In genomic region chr12:14950982-14951746, GRCh38 we compare ENCODE assay signal across 7 cellular contexts. TPM values are rescaled to one million over a fixed set of nuclear protein-coding genes. Genes with fewer than 3 reads are reported as not detected.
DNase-seq lines count a peak whose midpoint lies in the region; ATAC-seq lines count a peak whose summit lies in the region.

No MANE protein-coding gene starts in this region.

- H4K20me1 ChIP-seq in Karpas-422 (ENCODE audit: insufficient read depth, low read depth, low read length): peaks cover 19% of the 10 kb centered on the region; the same call in 1 of the 2 replicates

- H3K27ac Mint-ChIP-seq in activated naive CD8-positive, alpha-beta T cell treated with anti-CD3 and anti-CD28 coated beads, Interleukin-2, amount 10 ng/mL, durations not matched to agents 7 days and 5 days: peak overlapping the region; percentile 98

- H3K9me3 ChIP-seq in Karpas-422 (ENCODE audit: low read length) (no peaks in the 10 kb centered on the region), stomach smooth muscle (ENCODE audit: control insufficient read depth in 2 of 2, low read length in 2 of 2) (no peaks in the 10 kb centered on the region)

- H3K27ac ChIP-seq in Karpas-422 (ENCODE audit: low read length) (peak overlapping the region; percentile 93), stomach smooth muscle (ENCODE audit: low read length) (peak overlapping the region; percentile 38)

- DNase-seq in Karpas-422: no peak
- DNase-seq in activated naive CD8-positive, alpha-beta T cell treated with anti-CD3 and anti-CD28 coated beads, Interleukin-2, amount 10 ng/mL, durations not matched to agents 7 days and 5 days: no peak
- peak; percentile 42 for DNase-seq in iris pigment epithelial cell (ENCODE audit: low read depth)
- DNase-seq in NCI-H1092 (lab: John Stamatoyannopoulos, UW): no peak

- no peaks in the 10 kb centered on the region for H3K27me3 Mint-ChIP-seq in activated naive CD8-positive, alpha-beta T cell treated with anti-CD3 and anti-CD28 coated beads, Interleukin-2, amount 10 ng/mL, durations not matched to agents 7 days and 5 days

- H2AFZ ChIP-seq in Karpas-422 (ENCODE audit: low read length): no peak overlapping the region

- POLR2A ChIA-PET in activated naive CD8-positive, alpha-beta T cell treated with anti-CD3 and anti-CD28 coated beads, Interleukin-2, amount 10 ng/mL, durations not matched to agents 7 days and 5 days (lab: Charles Lee): interaction anchor here (1.0 to 2.9 kb wide), 7 partner anchors 8 to 177 kb away, joined by 3 to 31 read pairs (median 5); partner anchors contain the start of gene ARHGDIB

- H3K9me3 Mint-ChIP-seq in activated naive CD8-positive, alpha-beta T cell treated with anti-CD3 and anti-CD28 coated beads, Interleukin-2, amount 10 ng/mL, durations not matched to agents 7 days and 5 days: no peaks in the 10 kb centered on the region

- H3K4me1 ChIP-seq in Karpas-422 (ENCODE audit: low read length): peaks cover 81% of the 10 kb centered on the region
- peaks cover 6% of the 10 kb centered on the region for H3K4me1 ChIP-seq in stomach smooth muscle (ENCODE audit: control insufficient read depth, insufficient read depth, low read length)

- peak overlapping the region; percentile 91 for H3K4me3 Mint-ChIP-seq in activated naive CD8-positive, alpha-beta T cell treated with anti-CD3 and anti-CD28 coated beads, Interleukin-2, amount 10 ng/mL, durations not matched to agents 7 days and 5 days

- H3K79me2 ChIP-seq in Karpas-422 (ENCODE audit: low read length): peaks cover 79% of the 10 kb centered on the region

- H3K9me2 ChIP-seq in Karpas-422 (replicated peaks; ENCODE audit: insufficient read depth, low read length): no peaks in the 10 kb centered on the region

- ATAC-seq in activated naive CD8-positive, alpha-beta T cell treated with anti-CD3 and anti-CD28 coated beads, Interleukin-2, amount 10 ng/mL, durations not matched to agents 7 days and 5 days (ENCODE audit: low read depth): no peak
- ATAC-seq in GM18511 (IDR thresholded peaks at IDR 0.05; ENCODE audit: unreplicated experiment) (no peak), HG03045 (IDR thresholded peaks at IDR 0.05; ENCODE audit: unreplicated experiment) (no peak)

- no peaks in the 10 kb centered on the region for H3K27me3 ChIP-seq in Karpas-422 (ENCODE audit: low read length)
- no peaks in the 10 kb centered on the region for H3K27me3 ChIP-seq in stomach smooth muscle (ENCODE audit: control insufficient read depth in 1 of 2, insufficient read depth in 2 of 2, low read length in 2 of 2)

- no peak overlapping the region for H3K4me2 ChIP-seq in Karpas-422 (ENCODE audit: low read depth, low read length, poor library complexity, severe bottlenecking)

- H3K9ac ChIP-seq in Karpas-422 (ENCODE audit: low read length) (no peak overlapping the region), stomach smooth muscle (ENCODE audit: low read length in 2 of 2) (no peak overlapping the region)

- peaks cover 66% of the 10 kb centered on the region for H3K36me3 Mint-ChIP-seq in activated naive CD8-positive, alpha-beta T cell treated with anti-CD3 and anti-CD28 coated beads, Interleukin-2, amount 10 ng/mL, durations not matched to agents 7 days and 5 days

- H3K4me3 ChIP-seq in Karpas-422 (ENCODE audit: low read length): no peak overlapping the region
- no peak overlapping the region for H3K4me3 ChIP-seq in stomach smooth muscle (ENCODE audit: low read length in 2 of 2)

- H3K4me1 Mint-ChIP-seq in activated naive CD8-positive, alpha-beta T cell treated with anti-CD3 and anti-CD28 coated beads, Interleukin-2, amount 10 ng/mL, durations not matched to agents 7 days and 5 days: peaks cover 79% of the 10 kb centered on the region

- H3K36me3 ChIP-seq in Karpas-422 (ENCODE audit: insufficient read depth, low read length): peaks cover 61% of the 10 kb centered on the region
- no peaks in the 10 kb centered on the region for H3K36me3 ChIP-seq in stomach smooth muscle (ENCODE audit: control insufficient read depth in 2 of 2, insufficient read depth in 2 of 2, low read length in 2 of 2)

RNA-seq across cellular contexts. Expression of gene ARHGDIB, which starts 10.2 kb away (rescaled TPM):
- total RNA-seq in Karpas-422 (2014; rRNA removed; shearing (Covaris generic); ENCODE audit: low replicate concordance): 503 and 765 TPM in 2 replicates
- 1,000 to 10,000 TPM; 1,212 to 1,244 TPM for total RNA-seq in activated naive CD8-positive, alpha-beta T cell treated with anti-CD3 and anti-CD28 coated beads, Interleukin-2, amount 10 ng/mL, durations not matched to agents 7 days and 5 days

RNA-seq across cellular contexts. Expression of gene ERP27, which starts 12.8 kb away (rescaled TPM):
- 0.18 and 0.60 TPM in 2 replicates for total RNA-seq in Karpas-422 (2014; rRNA removed; shearing (Covaris generic); ENCODE audit: low replicate concordance)
- total RNA-seq in activated naive CD8-positive, alpha-beta T cell treated with anti-CD3 and anti-CD28 coated beads, Interleukin-2, amount 10 ng/mL, durations not matched to agents 7 days and 5 days: 10 to 100 TPM; 10.1 to 11.8 TPM

RNA-seq across cellular contexts. Expression of gene PDE6H, which starts 21.7 kb away (rescaled TPM):
- not detected in 2 replicates for total RNA-seq in Karpas-422 (2014; rRNA removed; shearing (Covaris generic); ENCODE audit: low replicate concordance)
- total RNA-seq in activated naive CD8-positive, alpha-beta T cell treated with anti-CD3 and anti-CD28 coated beads, Interleukin-2, amount 10 ng/mL, durations not matched to agents 7 days and 5 days: not detected
